ENCODE assay signal across 20 cellular contexts in genomic region chr14:100071545-100071944, GRCh38. TPM values are rescaled to one million over a fixed set of nuclear protein-coding genes. Genes with fewer than 3 reads are reported as not detected.
DNase-seq lines count a peak whose midpoint lies in the region; ATAC-seq and TF ChIP-seq lines count a peak whose summit lies in the region.
"Had no signal": no experiment of that assay in that cellular context is flagged by ENCODE, and none has a peak within 500 bp of the region (broad histone marks: within the 10 kb centered on the region; RNA-seq: fewer than 3 reads in every experiment).

No MANE protein-coding gene starts in this region.

- no peak overlapping the region for H3K4me3 ChIP-seq in MM.1S (ENCODE audit: low read length)
- H3K4me3 ChIP-seq in neural progenitor cell, result no peak overlapping the region
- H3K4me3 ChIP-seq in ascending aorta, result no peak overlapping the region
- H3K4me3 ChIP-seq in psoas muscle, result no peak overlapping the region
- H3K4me3 ChIP-seq: A549, coronary artery, gastrocnemius medialis, SK-N-MC, upper lobe of left lung had no signal

- H3K27ac Mint-ChIP-seq in activated CD4-positive, alpha-beta T cell treated with anti-CD3 and anti-CD28 coated beads, Interleukin-2, amount 10 ng/mL, durations not matched to agents 7 days and 5 days, result peak overlapping the region; percentile 82
- H3K27ac Mint-ChIP-seq in activated naive CD4-positive, alpha-beta T cell treated with anti-CD3 and anti-CD28 coated beads, Interleukin-2, amount 50 U/mL, for 72 hours, result peak overlapping the region; percentile 38 to 99
- peak overlapping the region; percentile 59 for H3K27ac Mint-ChIP-seq in neural progenitor cell

- H3F3A ChIP-seq in MM.1S (ENCODE audit: insufficient read depth, low read length), result no peaks in the 10 kb centered on the region; the same call in 1 of the 2 replicates
- H3F3A ChIP-seq in neural progenitor cell (ENCODE audit: low read depth), result no peaks in the 10 kb centered on the region

- no peak for DNase-seq in activated CD4-positive, alpha-beta T cell treated with anti-CD3 and anti-CD28 coated beads, Interleukin-2, amount 10 ng/mL, durations not matched to agents 7 days and 5 days
- DNase-seq in activated CD4-positive, alpha-beta T cell treated with anti-CD3 and anti-CD28 coated beads for 1 hour, result no peak
- peak; percentile 38 for DNase-seq in MM.1S
- DNase-seq in activated naive CD4-positive, alpha-beta T cell treated with anti-CD3 and anti-CD28 coated beads, Interleukin-2, amount 50 U/mL, for 72 hours (ENCODE audit: low spot score in 2 of 2), result no peak
- no peak for DNase-seq in neural progenitor cell (ENCODE audit: low spot score)
- DNase-seq in ascending aorta (ENCODE audit: low spot score in 2 of 2), result no peak
- DNase-seq in NCI-H345 (lab: John Stamatoyannopoulos, UW), result no peak
- no peak for DNase-seq in psoas muscle
- DNase-seq: COR-L47, gastrocnemius medialis, mesendoderm, NCI-H1930, NCI-H510A treated with DMSO at 0.1 percent for 48 hours, PC-3, upper lobe of left lung had no signal

- intact Hi-C loops in ascending aorta (cut with DNase I) (no loop called here), psoas muscle (cut with DNase I) (no loop called here)

- CTCF ChIA-PET in activated CD4-positive, alpha-beta T cell treated with anti-CD3 and anti-CD28 coated beads, Interleukin-2, amount 10 ng/mL, durations not matched to agents 7 days and 5 days (lab: Charles Lee), result interaction anchor here (1.1 to 8.7 kb wide), 7 partner anchors 11 to 121 kb away, joined by 4 to 114 read pairs (median 10); no protein-coding TSS in a partner anchor

- H3K27ac ChIP-seq in MM.1S (ENCODE audit: low read length), result peak overlapping the region; percentile 44; the same call in 1 of the 2 replicates
- H3K27ac ChIP-seq in neural progenitor cell, result no peak overlapping the region
- H3K27ac ChIP-seq in ascending aorta, result no peak overlapping the region
- H3K27ac ChIP-seq in psoas muscle, result no peak overlapping the region
- H3K27ac ChIP-seq: A549, coronary artery, epithelial cell of prostate, gastrocnemius medialis, SK-N-MC, VCaP had no signal

- H3K9me2 ChIP-seq in MM.1S (replicated peaks; ENCODE audit: insufficient read depth, low read length), result no peaks in the 10 kb centered on the region

- ATAC-seq in activated naive CD4-positive, alpha-beta T cell treated with anti-CD3 and anti-CD28 coated beads, Interleukin-2, amount 50 U/mL, for 72 hours, result no peak
- no peak for ATAC-seq in psoas muscle
- ATAC-seq: A549, gastrocnemius medialis, PC-3 had no signal

- peak overlapping the region; percentile 92 for H3K4me3 Mint-ChIP-seq in activated CD4-positive, alpha-beta T cell treated with anti-CD3 and anti-CD28 coated beads, Interleukin-2, amount 10 ng/mL, durations not matched to agents 7 days and 5 days
- no peak overlapping the region for H3K4me3 Mint-ChIP-seq in neural progenitor cell

- peaks cover 94% of the 10 kb centered on the region for H3K36me3 Mint-ChIP-seq in activated CD4-positive, alpha-beta T cell treated with anti-CD3 and anti-CD28 coated beads, Interleukin-2, amount 10 ng/mL, durations not matched to agents 7 days and 5 days (ENCODE audit: low read depth)
- H3K36me3 Mint-ChIP-seq in activated naive CD4-positive, alpha-beta T cell treated with anti-CD3 and anti-CD28 coated beads, Interleukin-2, amount 50 U/mL, for 72 hours, result peaks cover 69 to 70% of the 10 kb centered on the region in 2 donors
- no peaks in the 10 kb centered on the region for H3K36me3 Mint-ChIP-seq in neural progenitor cell

- H3K4me1 ChIP-seq in MM.1S (ENCODE audit: low read length), result peaks cover 18% of the 10 kb centered on the region
- peaks cover 6% of the 10 kb centered on the region for H3K4me1 ChIP-seq in neural progenitor cell
- H3K4me1 ChIP-seq in ascending aorta, result no peaks in the 10 kb centered on the region
- peaks cover 7% of the 10 kb centered on the region for H3K4me1 ChIP-seq in psoas muscle

- H3K9me3 Mint-ChIP-seq in activated CD4-positive, alpha-beta T cell treated with anti-CD3 and anti-CD28 coated beads, Interleukin-2, amount 10 ng/mL, durations not matched to agents 7 days and 5 days, result no peaks in the 10 kb centered on the region
- H3K9me3 Mint-ChIP-seq in activated naive CD4-positive, alpha-beta T cell treated with anti-CD3 and anti-CD28 coated beads, Interleukin-2, amount 50 U/mL, for 72 hours, result no peaks in the 10 kb centered on the region
- H3K9me3 Mint-ChIP-seq in neural progenitor cell, result no peaks in the 10 kb centered on the region

- H3K27me3 Mint-ChIP-seq in activated CD4-positive, alpha-beta T cell treated with anti-CD3 and anti-CD28 coated beads, Interleukin-2, amount 10 ng/mL, durations not matched to agents 7 days and 5 days, result no peaks in the 10 kb centered on the region
- H3K27me3 Mint-ChIP-seq in neural progenitor cell (ENCODE audit: insufficient read depth, low read depth), result peaks cover 4% of the 10 kb centered on the region

- H3K9me3 ChIP-seq in MM.1S (replicated peaks; ENCODE audit: insufficient read depth, low read length) (no peaks in the 10 kb centered on the region), neural progenitor cell (ENCODE audit: low read depth) (no peaks in the 10 kb centered on the region), ascending aorta (no peaks in the 10 kb centered on the region), psoas muscle (no peaks in the 10 kb centered on the region)
- H3K9me3 ChIP-seq: A549, gastrocnemius medialis, upper lobe of left lung had no signal

- WGBS in psoas muscle, 3 donors, result 87 to 89% (median 87%) methylated on average over 3 of the region's 3 CpGs

- no peak overlapping the region for H3K9ac ChIP-seq in MM.1S (ENCODE audit: low read length)
- no peak overlapping the region for H3K9ac ChIP-seq in neural progenitor cell

- H3K79me2 ChIP-seq in MM.1S (ENCODE audit: low read length), result no peaks in the 10 kb centered on the region
- H3K79me2 ChIP-seq in neural progenitor cell (ENCODE audit: low read depth), result peaks cover 24% of the 10 kb centered on the region

- POLR2A ChIA-PET in activated CD4-positive, alpha-beta T cell treated with anti-CD3 and anti-CD28 coated beads, Interleukin-2, amount 10 ng/mL, durations not matched to agents 7 days and 5 days (lab: Charles Lee), result interaction anchor here (0.8 to 1.1 kb wide), 2 partner anchors 33 kb away, joined by 3 to 4 read pairs; no protein-coding TSS in a partner anchor

- H3K36me3 ChIP-seq in MM.1S (replicated peaks; ENCODE audit: insufficient read depth, low read length) (no peaks in the 10 kb centered on the region), neural progenitor cell (no peaks in the 10 kb centered on the region), ascending aorta (no peaks in the 10 kb centered on the region), psoas muscle (ENCODE audit: insufficient read depth in 1 of 2, low read depth in 1 of 2) (no peaks in the 10 kb centered on the region)
- H3K36me3 ChIP-seq: gastrocnemius medialis, upper lobe of left lung had no signal

- H3K27me3 ChIP-seq in MM.1S (replicated peaks; ENCODE audit: insufficient read depth, low read length), result no peaks in the 10 kb centered on the region
- H3K27me3 ChIP-seq in neural progenitor cell, result no peaks in the 10 kb centered on the region
- H3K27me3 ChIP-seq in ascending aorta, result no peaks in the 10 kb centered on the region
- no peaks in the 10 kb centered on the region for H3K27me3 ChIP-seq in psoas muscle (ENCODE audit: insufficient read depth in 3 of 3, low read length in 2 of 3)
- H3K27me3 ChIP-seq: gastrocnemius medialis, upper lobe of left lung had no signal

- H3K4me1 Mint-ChIP-seq in activated CD4-positive, alpha-beta T cell treated with anti-CD3 and anti-CD28 coated beads, Interleukin-2, amount 10 ng/mL, durations not matched to agents 7 days and 5 days, result peaks cover 57% of the 10 kb centered on the region
- peaks cover 24% of the 10 kb centered on the region for H3K4me1 Mint-ChIP-seq in neural progenitor cell

- peak overlapping the region; percentile 43; the same call in 1 of the 2 replicates for H3K4me2 ChIP-seq in MM.1S (ENCODE audit: low read depth, low read length)
- H3K4me2 ChIP-seq in neural progenitor cell, result no peak overlapping the region
- H3K4me2 ChIP-seq: A549 had no signal

- H4K20me1 ChIP-seq in MM.1S (ENCODE audit: insufficient read depth, low read length) (no peaks in the 10 kb centered on the region), neural progenitor cell (ENCODE audit: low read depth) (peaks cover 62% of the 10 kb centered on the region)

- TF ChIP-seq CTCF in MM.1S (IDR thresholded peaks at IDR 0.05; ENCODE audit: low read length) (no peak), neural progenitor cell (IDR thresholded peaks at IDR 0.05) (no peak), ascending aorta (IDR thresholded peaks at IDR 0.05) (no peak), psoas muscle (IDR thresholded peaks at IDR 0.05) (no peak)

- H2AFZ ChIP-seq in MM.1S (ENCODE audit: low read length) (no peak overlapping the region), neural progenitor cell (replicated peaks) (no peak overlapping the region)

RNA-seq across cellular contexts. Expression of gene EVL, which starts 6.3 kb away (rescaled TPM):
- total RNA-seq in activated CD4-positive, alpha-beta T cell treated with anti-CD3 and anti-CD28 coated beads, Interleukin-2, amount 10 ng/mL, durations not matched to agents 7 days and 5 days, result 1,000 to 10,000 TPM; 1,017 to 1,048 TPM
- 100 to 1,000 TPM; 342 to 426 TPM for total RNA-seq in activated naive CD4-positive, alpha-beta T cell treated with anti-CD3 and anti-CD28 coated beads, Interleukin-2, amount 50 U/mL, for 72 hours
- 49.2 and 71.2 TPM in 2 replicates for total RNA-seq in neural progenitor cell (ENCODE audit: low replicate concordance)
- 11.7 TPM for total RNA-seq in ascending aorta
- total RNA-seq in psoas muscle, result 10 to 100 TPM; 14.9 to 30.4 (median 25.0) TPM
- 10 to 100 TPM in 2 of 3 donors, 1 to 10 TPM in 1; 9.6 to 17.1 (median 10.6) TPM for polyA plus RNA-seq in psoas muscle
